8 cellular contexts compared by ENCODE assay signal in genomic region chrX:154370300-154370881, GRCh38. TPM values are rescaled to one million over a fixed set of nuclear protein-coding genes. Genes with fewer than 3 reads are reported as not detected.
A peak's percentile ranks its signal among the peaks of the same experiment; 100 is the strongest.
DNase-seq lines count a peak whose midpoint lies in the region; ATAC-seq, FAIRE-seq and TF ChIP-seq lines count a peak whose summit lies in the region.

No MANE protein-coding gene starts in this region.

- no peak for TF ChIP-seq POLR2A in NB4 (IDR thresholded peaks at IDR 0.05; ENCODE audit: extremely low read depth, insufficient read length)

- no peaks in the 10 kb centered on the region for H3K9me2 ChIP-seq in DOHH2 (replicated peaks; ENCODE audit: control insufficient read depth, low read length)

- peaks cover 5 to 22% (median 21%) of the 10 kb centered on the region in 3 donors for H3K4me1 Mint-ChIP-seq in naive B cell

- ATAC-seq in naive B cell (ENCODE audit: low read depth in 2 of 2), result no peak
- no peak for ATAC-seq in GM19452 (IDR thresholded peaks at IDR 0.05; ENCODE audit: unreplicated experiment)

- DNase-seq in NB4 (ENCODE audit: low read depth) (no peak), dorsolateral prefrontal cortex (no peak), naive B cell (no peak), NCI-H2081 (lab: John Stamatoyannopoulos, UW) (no peak), RCC 7860 (ENCODE audit: low spot score) (no peak), AG08395 (ENCODE audit: low spot score) (no peak)

- H3K4me3 Mint-ChIP-seq in naive B cell, result peak overlapping the region; percentile 82 to 99 (median 91)

- no peaks in the 10 kb centered on the region for H4K20me1 ChIP-seq in DOHH2 (ENCODE audit: control insufficient read depth, insufficient read depth, low read depth, low read length)

- peak overlapping the region; percentile 93 for H3K4me2 ChIP-seq in DOHH2 (ENCODE audit: low read length)

- H3F3A ChIP-seq in DOHH2 (ENCODE audit: control insufficient read depth, insufficient read depth), result no peaks in the 10 kb centered on the region

- TF ChIP-seq CTCF in DOHH2 (IDR thresholded peaks at IDR 0.05; ENCODE audit: low read depth, low read length, poor library complexity, severe bottlenecking), result no peak
- no peak for TF ChIP-seq CTCF in NB4 (IDR thresholded peaks at IDR 0.05; ENCODE audit: low read depth, low read length)
- TF ChIP-seq CTCF in dorsolateral prefrontal cortex (IDR thresholded peaks at IDR 0.05 in 54 of 56, conservative IDR thresholded peaks at IDR 0.05 in 2 of 56; ENCODE audit: low read depth in 1 of 56, partially characterized antibody in 56 of 56), result no peak

- no peaks in the 10 kb centered on the region for H3K9me3 ChIP-seq in DOHH2 (ENCODE audit: control insufficient read depth, insufficient read depth, low read length)

- H3K79me2 ChIP-seq in DOHH2 (ENCODE audit: control insufficient read depth, low read length), result peaks cover 30% of the 10 kb centered on the region

- peak overlapping the region; percentile 51 to 97 (median 95) for H3K27ac Mint-ChIP-seq in naive B cell

- H3K9me3 Mint-ChIP-seq in naive B cell, result no peaks in the 10 kb centered on the region

- no peaks in the 10 kb centered on the region for H3K27me3 Mint-ChIP-seq in naive B cell

- peaks cover 51% of the 10 kb centered on the region for H3K4me1 ChIP-seq in DOHH2 (ENCODE audit: control insufficient read depth, low read length)

- H3K36me3 ChIP-seq in DOHH2 (ENCODE audit: control insufficient read depth, low read length), result peaks cover 4% of the 10 kb centered on the region

- FAIRE-seq in RCC 7860 (lab: Jason Lieb, UNC), result no peak

- H3K27ac ChIP-seq in DOHH2 (ENCODE audit: low read depth, low read length) (peak overlapping the region; percentile 46), dorsolateral prefrontal cortex (peak overlapping the region in 55 of 59 donors; percentile 16 to 89 (median 74))

- peaks cover 8% of the 10 kb centered on the region; the same call in 1 of the 2 replicates for H3K27me3 ChIP-seq in DOHH2 (ENCODE audit: control insufficient read depth, low read length)
- H3K27me3 ChIP-seq in dorsolateral prefrontal cortex, result peaks cover 0 to 69% (median 0%) of the 10 kb centered on the region in 45 donors

- intact Hi-C loops in dorsolateral prefrontal cortex (cut with DNase I), result loop anchor here (5.0 to 10.0 kb wide), 3 partner anchors 162 to 276 kb away; partner anchors contain the start of gene MECP2 (in 1 of the 2)

- H3K4me3 ChIP-seq in DOHH2 (ENCODE audit: low read length) (peak overlapping the region; percentile 87), NB4 (ENCODE audit: low read depth, low read length) (peak overlapping the region; percentile 87), dorsolateral prefrontal cortex (peak overlapping the region; percentile 43 to 78 (median 63))

- H3K36me3 Mint-ChIP-seq in naive B cell, result no peaks in the 10 kb centered on the region

RNA-seq across cellular contexts. Expression of gene FLNA, which starts 4.0 kb away (rescaled TPM):
- total RNA-seq in dorsolateral prefrontal cortex, result 100 to 1,000 TPM in 68 of 120 experiments, 10 to 100 TPM in 52; 48.9 to 557 (median 107) TPM
- polyA plus RNA-seq in naive B cell (ENCODE audit: low read depth in 6 of 6), result 100 to 1,000 TPM in 2 of 6 donors, 10 to 100 TPM in 4; 39.6 to 269 (median 78.3) TPM

RNA-seq across cellular contexts. Expression of gene EMD, which starts 8.7 kb away (rescaled TPM):
- 10 to 100 TPM; 21.9 to 72.7 (median 41.5) TPM for total RNA-seq in dorsolateral prefrontal cortex
- 10 to 100 TPM; 25.0 to 29.6 (median 27.2) TPM for polyA plus RNA-seq in naive B cell (ENCODE audit: low read depth in 6 of 6)

RNA-seq across cellular contexts. Expression of gene RPL10, which starts 27.8 kb away (rescaled TPM):
- total RNA-seq in dorsolateral prefrontal cortex, result 1,000 to 10,000 TPM in 1 of 120 experiments, 100 to 1,000 TPM in 119; 412 to 1,036 (median 652) TPM
- polyA plus RNA-seq in naive B cell (ENCODE audit: low read depth in 6 of 6), result 1,000 to 10,000 TPM; 3,636 to 5,147 (median 4,635) TPM

RNA-seq across cellular contexts. Expression of gene DNASE1L1, which starts 38.7 kb away (rescaled TPM):
- total RNA-seq in dorsolateral prefrontal cortex, result 10 to 100 TPM in 118 of 120 experiments, 1 to 10 TPM in 2; 8.0 to 29.0 (median 17.4) TPM
- polyA plus RNA-seq in naive B cell (ENCODE audit: low read depth in 6 of 6), result 10 to 100 TPM in 5 of 6 donors, 1 to 10 TPM in 1; 9.5 to 23.1 (median 14.3) TPM

RNA-seq across cellular contexts. Expression of gene TAFAZZIN, which starts 40.9 kb away (rescaled TPM):
- 100 to 1,000 TPM in 4 of 120 experiments, 10 to 100 TPM in 116; 35.6 to 127 (median 62.3) TPM for total RNA-seq in dorsolateral prefrontal cortex
- 10 to 100 TPM; 31.6 to 50.2 (median 36.6) TPM for polyA plus RNA-seq in naive B cell (ENCODE audit: low read depth in 6 of 6)
